In the genomic region with DNA sequence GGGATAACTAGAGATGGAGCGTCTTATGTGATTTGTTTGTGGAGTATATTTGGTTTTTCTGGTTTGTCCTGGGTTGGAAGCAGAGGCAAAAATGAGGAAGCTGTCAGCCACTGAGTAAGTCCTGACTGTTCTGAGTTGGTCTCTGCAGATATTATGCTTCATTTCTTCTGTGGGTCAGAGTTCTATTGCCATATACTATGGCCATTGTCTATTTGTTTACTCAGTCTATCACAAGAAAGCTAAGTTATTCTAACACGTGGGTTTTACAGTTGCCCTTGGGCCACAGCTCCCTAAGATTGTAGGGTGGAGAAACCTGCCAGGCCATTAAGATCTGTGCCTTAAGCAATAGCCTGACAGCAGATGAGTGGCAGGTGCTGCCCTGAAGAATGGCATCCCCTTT, we compare ENCODE assay signal across 23 cellular contexts. TPM values are rescaled to one million over a fixed set of nuclear protein-coding genes. Genes with fewer than 3 reads are reported as not detected.
DNase-seq lines count a peak whose midpoint lies in the region; ATAC-seq and TF ChIP-seq lines count a peak whose summit lies in the region.
"Had no signal": no experiment of that assay in that cellular context is flagged by ENCODE, and none has a peak within 500 bp of the region (broad histone marks: within the 10 kb centered on the region; RNA-seq: fewer than 3 reads in every experiment).

No MANE protein-coding gene starts in this region.

- H3K27me3 ChIP-seq in spleen (replicated peaks in 1 of 7) = peaks cover 0 to 85% (median 29%) of the 10 kb centered on the region in 7 donors
- H3K27me3 ChIP-seq in right cardiac atrium (ENCODE audit: control insufficient read depth, insufficient read depth) = no peaks in the 10 kb centered on the region
- H3K27me3 ChIP-seq: vagina had no signal

- in situ Hi-C loops in SK-MEL-5 (cut with HindIII; ENCODE audit: low pct_unique_long_range_greater_than_20kb, low sequenced_read_pairs) = no loop called here

- ATAC-seq in left colon (peak; percentile 76), GM19452 (IDR thresholded peaks at IDR 0.05; ENCODE audit: unreplicated experiment) (no peak), T-cell (replicated peaks in 1 of 4) (no peak), right cardiac atrium (no peak)
- ATAC-seq: left lung, WTC11 had no signal

- no peak overlapping the region for H3K27ac Mint-ChIP-seq in T-cell
- H3K27ac Mint-ChIP-seq: mesothelial cell of epicardium, WTC11 had no signal

- H3K27me3 Mint-ChIP-seq in T-cell = peaks cover 47 to 58% of the 10 kb centered on the region in 2 donors

- CTCF ChIA-PET in T-cell (lab: Charles Lee) = no interaction called here

- H3K9me3 ChIP-seq in spleen (peaks cover 0 to 4% (median 0%) of the 10 kb centered on the region in 8 donors), right cardiac atrium (ENCODE audit: control insufficient read depth, low read length) (no peaks in the 10 kb centered on the region)
- H3K9me3 ChIP-seq: adrenal gland; BLaER1 treated with 17β-estradiol and CSF1 and Interleukin-3, amounts not matched to agents 10 nM and 100 nM; left lung had no signal

- intact Hi-C loops in left colon (cut with DNase I, micrococcal nuclease) (no loop called here), spleen (cut with DNase I; ENCODE audit: low total_unique reads) (no loop called here), right cardiac atrium (cut with DNase I) (no loop called here)

- POLR2A ChIA-PET in T-cell (lab: Charles Lee) = no interaction called here

- DNase-seq in COLO829 (ENCODE audit: low spot score) (peak; percentile 25), LoVo (ENCODE audit: low spot score) (peak; percentile 48), SK-MEL-5 (ENCODE audit: low read depth, low spot score) (peak; percentile 81), left colon (peak; percentile 42 to 75), spleen (no peak), T-cell (no peak), right cardiac atrium (no peak)
- DNase-seq: activated CD4-positive, alpha-beta T cell treated with anti-CD3 and anti-CD28 coated beads, Interleukin-2, amount 50 U/mL, for 48 hours; adrenal gland; cortex of kidney; head of caudate nucleus; left lung; NCI-H1048; NCI-H2029 treated with DMSO at 0.1 percent for 48 hours; NCI-H446; NK-92 treated with Interleukin-12 subunit alpha and Interleukin-12 subunit beta, amount 100 ng/mL, for 24 hours; Right ventricle myocardium superior; stimulated activated CD8-positive, alpha-beta memory T cell treated with anti-CD3 and anti-CD28 coated beads, Interleukin-4, amount 100 ng/mL, for 48 hours had no signal

- H3K4me1 Mint-ChIP-seq in T-cell = peaks cover 5 to 9% (median 7%) of the 10 kb centered on the region in 3 donors

- H3K27ac ChIP-seq in spleen (no peak overlapping the region), right cardiac atrium (ENCODE audit: low read length) (no peak overlapping the region)
- H3K27ac ChIP-seq: left lung, vagina had no signal

- no peak for TF ChIP-seq POLR2A in spleen (IDR thresholded peaks at IDR 0.05)

- H3K4me3 Mint-ChIP-seq in T-cell = no peak overlapping the region
- H3K4me3 Mint-ChIP-seq: mesothelial cell of epicardium, WTC11 had no signal

- H3K4me1 ChIP-seq in spleen (peaks cover 0 to 18% (median 14%) of the 10 kb centered on the region in 6 donors), right cardiac atrium (ENCODE audit: control insufficient read depth, insufficient read depth, low read length) (no peaks in the 10 kb centered on the region)
- H3K4me1 ChIP-seq: vagina had no signal

- H3K4me3 ChIP-seq in spleen (no peak overlapping the region), right cardiac atrium (ENCODE audit: low read length) (no peak overlapping the region)
- H3K4me3 ChIP-seq: adrenal gland; BLaER1 treated with 17β-estradiol and CSF1 and Interleukin-3, amounts not matched to agents 10 nM and 100 nM; left lung; vagina had no signal

- no peaks in the 10 kb centered on the region for H3K36me3 ChIP-seq in spleen
- H3K36me3 ChIP-seq: adrenal gland; BLaER1 treated with 17β-estradiol and CSF1 and Interleukin-3, amounts not matched to agents 10 nM and 100 nM; left lung; vagina had no signal

- no peaks in the 10 kb centered on the region for H3K36me3 Mint-ChIP-seq in T-cell

- no peak for TF ChIP-seq CTCF in spleen (IDR thresholded peaks at IDR 0.05 in 8 of 11, conservative IDR thresholded peaks at IDR 0.05 in 3 of 11)

- peaks cover 0 to 5% (median 0%) of the 10 kb centered on the region in 3 donors for H3K9me3 Mint-ChIP-seq in T-cell
- H3K9me3 Mint-ChIP-seq: mesothelial cell of epicardium had no signal

- 25 to 49% (median 44%) methylated on average over 2 of the region's 2 CpGs for WGBS in spleen, 5 donors
- WGBS in right cardiac atrium = 46% methylated on average over 2 of the region's 2 CpGs

RNA-seq across cellular contexts. Expression of gene CTSV, which starts 3.0 kb away (rescaled TPM):
- total RNA-seq in SK-MEL-5 (2014; rRNA removed; shearing (Covaris generic)) = 22.1 and 24.4 TPM in 2 replicates
- 23.0 and 25.3 TPM in 2 replicates for polyA plus RNA-seq in SK-MEL-5 (2015; cell fraction: cytosol; rRNA removed)
- polyA plus RNA-seq in SK-MEL-5 (2015; cell fraction: nucleus; rRNA removed) = 10.5 and 11.3 TPM in 2 replicates
- total RNA-seq in left colon (1 to 10 TPM; 4.0 to 5.4 TPM), spleen (under 1 TPM in 3 of 7 donors, not detected in 4; 0.09 to 0.30 (median 0.23) TPM), T-cell (under 1 TPM in 2 of 5 donors, not detected in 3; 0.08 to 0.23 TPM), right cardiac atrium (under 1 TPM in 3 of 4 donors, not detected in 1; 0.14 to 0.23 (median 0.15) TPM)
- polyA plus RNA-seq in spleen (under 1 TPM; 0.06 to 0.17 (median 0.07) TPM), right cardiac atrium (0.20 TPM)
- total RNA-seq: Right ventricle myocardium superior had no signal

Comparison
In these comparisons a context has a peak if more than half of its experiments do, and no peak if none do; other contexts are left out.
1. DNase-seq: peak in COLO829 (single experiment), LoVo (single experiment), SK-MEL-5 (single experiment) and left colon (2 of 2); none in spleen (single experiment), T-cell (0 of 34) and right cardiac atrium (0 of 3).